33 cellular contexts compared by ENCODE assay signal in genomic region chr15:73839699-73840098, GRCh38. TPM values are rescaled to one million over a fixed set of nuclear protein-coding genes. Genes with fewer than 3 reads are reported as not detected.
"Had no signal": no experiment of that assay in that cellular context is flagged by ENCODE, and none has a peak within 500 bp of the region (broad histone marks: within the 10 kb centered on the region; RNA-seq: fewer than 3 reads in every experiment).

No MANE protein-coding gene starts in this region.

- H2AFZ ChIP-seq: parathyroid adenoma had no signal

- H3K9me3 ChIP-seq: ovary, psoas muscle, right lobe of liver, suprapubic skin, testis, tibial artery, transverse colon, upper lobe of right lung, uterus had no signal

- H3K4me2 ChIP-seq: smooth muscle cell had no signal

- H3K9ac ChIP-seq: parathyroid adenoma had no signal

- DNase-seq: naive thymus-derived CD8-positive, alpha-beta T cell; nephron progenitor cell; occipital lobe; ovary; posterior cingulate gyrus; psoas muscle; right cardiac atrium; right lobe of liver; spleen; stimulated activated CD4-positive, alpha-beta T cell treated with anti-CD3 and anti-CD28 coated beads, Interleukin-12 subunit alpha, Interleukin-12 subunit beta, amount 100 ng/mL, for 4 hours; stimulated activated CD4-positive, alpha-beta T cell treated with anti-CD3 and anti-CD28 coated beads, Interleukin-1b, Interleukin-23, amount 100 ng/mL, for 48 hours; stimulated activated CD4-positive, alpha-beta T cell treated with anti-CD3 and anti-CD28 coated beads, Interleukin-4, amount 100 ng/mL, for 1 hour; stimulated activated CD4-positive, alpha-beta T cell treated with anti-CD3 and anti-CD28 coated beads, Interleukin-4, amount 100 ng/mL, for 4 hours; stimulated activated CD8-positive, alpha-beta memory T cell treated with anti-CD3 and anti-CD28 coated beads, Interleukin-4, amount 100 ng/mL, for 48 hours; stimulated activated naive CD4-positive, alpha-beta T cell; stimulated activated naive CD8-positive, alpha-beta T cell treated with anti-CD3 and anti-CD28 coated beads, Interleukin-15, amount 100 ng/mL, for 72 hours; stimulated activated naive CD8-positive, alpha-beta T cell treated with anti-CD3 and anti-CD28 coated beads, Interleukin-15, Interleukin-2, amounts not matched to agents 100 U/mL and 50 U/mL, for 24 hours; testis; tibial artery; transverse colon; upper lobe of right lung; uterus had no signal

- H3K27me3 ChIP-seq: ovary, right lobe of liver, testis, uterus had no signal

- H3K36me3 ChIP-seq: ovary, right lobe of liver, spleen, suprapubic skin, tibial artery, transverse colon, upper lobe of right lung, uterus had no signal

- H3K27ac ChIP-seq: ovary, parathyroid adenoma, psoas muscle, right lobe of liver, skin epidermis, spleen, suprapubic skin, testis, tibial artery, transverse colon, upper lobe of right lung, uterus had no signal

- H3K4me1 ChIP-seq: parathyroid adenoma, right lobe of liver, suprapubic skin, testis, transverse colon, upper lobe of right lung, uterus had no signal

- H3K4me3 ChIP-seq: ovary, psoas muscle, right lobe of liver, skin epidermis, smooth muscle cell, spleen, suprapubic skin, testis, tibial artery, transverse colon, upper lobe of right lung, uterus had no signal

- ATAC-seq: naive thymus-derived CD8-positive, alpha-beta T cell; natural killer cell treated with Interleukin-12 subunit alpha and Interleukin-12 subunit beta and Interleukin-15 and Interleukin-18, amount 100 ng/mL, for 72 hours; stimulated activated memory B cell treated with anti-CD40 and anti-IgM and Interleukin-4, amounts not matched to agents 10 μg/mL and 1 μg/mL and 100 μg/mL, for 72 hours; stimulated activated naive CD8-positive, alpha-beta T cell treated with anti-CD3 and anti-CD28 coated beads, Interleukin-15, amount 100 ng/mL, for 72 hours; stimulated activated naive CD8-positive, alpha-beta T cell treated with anti-CD3 and anti-CD28 coated beads, Interleukin-15, Interleukin-2, amounts not matched to agents 100 U/mL and 50 U/mL, for 24 hours had no signal

RNA-seq across cellular contexts. Expression of gene TBC1D21, which starts 33.7 kb away (rescaled TPM):
- total RNA-seq: naive thymus-derived CD8-positive, alpha-beta T cell; natural killer cell treated with Interleukin-12 subunit alpha and Interleukin-12 subunit beta and Interleukin-15 and Interleukin-18, amount 100 ng/mL, for 72 hours; neural crest cell; occipital lobe; osteoblast; ovary; progenitor cell of endocrine pancreas; psoas muscle; renal cortical epithelial cell; right cardiac atrium; right lobe of liver; smooth muscle cell; spleen; suprapubic skin; transverse colon; upper lobe of right lung; urinary bladder; uterus had no signal
- polyA plus RNA-seq: naive thymus-derived CD8-positive, alpha-beta T cell; ovary; psoas muscle; right cardiac atrium; smooth muscle cell; spleen; urinary bladder had no signal
